Comparison of ENCODE assay signal across 23 cellular contexts in the genomic region with DNA sequence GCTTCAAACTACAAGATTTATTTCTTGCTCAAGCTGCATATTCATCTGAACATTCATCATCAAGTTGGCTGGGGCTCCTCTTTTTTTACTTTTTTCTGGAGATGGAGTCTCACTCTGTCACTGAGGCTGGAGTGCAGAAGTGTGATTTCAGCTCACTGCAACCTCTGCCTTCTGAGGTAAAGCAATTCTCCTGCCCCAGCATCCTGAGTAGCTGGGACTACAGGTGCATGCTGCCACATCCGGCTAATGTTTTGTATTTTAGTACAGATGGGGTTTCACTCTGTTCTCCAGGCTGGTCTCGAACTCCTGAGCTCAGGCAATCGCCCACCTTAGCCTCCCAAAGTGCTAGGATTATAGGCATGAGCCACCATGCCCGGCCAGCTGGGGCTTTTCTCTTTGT.
"Had no signal": no experiment of that assay in that cellular context is flagged by ENCODE, and none has a peak within 500 bp of the region (broad histone marks: within the 10 kb centered on the region; RNA-seq: fewer than 3 reads in every experiment).

No MANE protein-coding gene starts in this region.

- ATAC-seq: HepG2 had no signal

- H3K9ac ChIP-seq: SK-N-SH had no signal

- H3K27ac ChIP-seq: PC-9 had no signal

- H3K9me2 ChIP-seq: SK-N-SH had no signal

- H3K4me2 ChIP-seq: PC-9, SK-N-SH had no signal

- H3K36me3 ChIP-seq: MG63 had no signal

- DNase-seq: IMR-90, Karpas-422, KG1, MG63, MV-4-11, NCI-H1048, NCI-H1105, NCI-H1417, NCI-H1436 treated with DMSO at 0.1 percent for 48 hours, NCI-H1694, NCI-H1930, NCI-H2081, NCI-H2107, NCI-H2227 treated with DMSO at 0.1 percent for 48 hours, NCI-H524, NCI-H526 treated with DMSO at 0.1 percent for 48 hours, NCI-H748 treated with DMSO at 0.1 percent for 48 hours, OCI-M1, PC-9, RPMI8226, SHP77, SK-N-SH had no signal

- H2AFZ ChIP-seq: PC-9 had no signal

- H3K27me3 ChIP-seq: MG63 had no signal

- H3K9me3 ChIP-seq: MG63, SK-N-SH had no signal

- H3K4me3 ChIP-seq: MG63, PC-9 had no signal
